27 cellular contexts compared by ENCODE assay signal in genomic region chr1:162074548-162074947, GRCh38. TPM values are rescaled to one million over a fixed set of nuclear protein-coding genes. Genes with fewer than 3 reads are reported as not detected.
DNase-seq lines count a peak whose midpoint lies in the region; ATAC-seq, FAIRE-seq and TF ChIP-seq lines count a peak whose summit lies in the region.
"Had no signal": no experiment of that assay in that cellular context is flagged by ENCODE, and none has a peak within 500 bp of the region (broad histone marks: within the 10 kb centered on the region; RNA-seq: fewer than 3 reads in every experiment).

No MANE protein-coding gene starts in this region.

- peaks cover 11% of the 10 kb centered on the region for H3K4me1 Mint-ChIP-seq in CD8-positive, alpha-beta T cell (ENCODE audit: low read depth)

- H3K9ac ChIP-seq in HepG2 (ENCODE audit: insufficient read depth, low read depth, low read length), result no peak overlapping the region
- H3K9ac ChIP-seq in H1 (replicated peaks in 1 of 4; ENCODE audit: extremely low read depth in 1 of 4, low read depth in 3 of 4, low read length in 3 of 4), result no peak overlapping the region

- intact Hi-C loops in HepG2 (cut with micrococcal nuclease; ENCODE audit: unreplicated experiment), result no loop called here
- intact Hi-C loops in right lobe of liver (cut with DNase I), result loop anchor here in 1 of 2 donors (10.0 kb wide), 1 partner anchor 50 kb away; no protein-coding TSS in a partner anchor
- intact Hi-C loops in Panc1 (cut with micrococcal nuclease; ENCODE audit: unreplicated experiment), result loop anchor here (5.0 kb wide), 1 partner anchor 58 kb away; no protein-coding TSS in a partner anchor
- intact Hi-C loops in CD8-positive, alpha-beta T cell (cut with DNase I, micrococcal nuclease), result no loop called here

- no peak overlapping the region for H3K27ac Mint-ChIP-seq in CD8-positive, alpha-beta T cell
- H3K27ac Mint-ChIP-seq: naive thymus-derived CD8-positive, alpha-beta T cell; T-helper 17 cell had no signal

- H3K23me2 ChIP-seq in H1 (ENCODE audit: low read depth, low read length), result peaks cover 12% of the 10 kb centered on the region

- POLR2A ChIA-PET in HepG2 (lab: Yijun Ruan, JAX) (no interaction called here), Panc1 (lab: Charles Lee) (no interaction called here), H1 (lab: Charles Lee; ENCODE audit: partially characterized antibody) (interaction anchor here (0.5 to 2.2 kb wide), 7 partner anchors 9 to 193 kb away, joined by 3 to 9 read pairs (median 4); no protein-coding TSS in a partner anchor)
- POLR2A ChIA-PET in CD8-positive, alpha-beta T cell (lab: Charles Lee), result no interaction called here

- no peak overlapping the region for H3K4ac ChIP-seq in H1 (replicated peaks; ENCODE audit: insufficient read length, low read depth, low read length)

- no peak overlapping the region for H3K23ac ChIP-seq in H1 (ENCODE audit: insufficient read length)

- H3K9me3 ChIP-seq in HepG2 (ENCODE audit: low read length) (peaks cover 6% of the 10 kb centered on the region; the same call in 1 of the 2 replicates), right lobe of liver (no peaks in the 10 kb centered on the region), Panc1 (ENCODE audit: control insufficient read depth, insufficient read depth, low read depth, low read length) (peaks cover 8% of the 10 kb centered on the region; the same call in 1 of the 2 replicates), H1 (ENCODE audit: insufficient read depth in 2 of 2, low read depth in 1 of 2, low read length in 1 of 2) (peaks cover 5% of the 10 kb centered on the region in 2 experiments; a peak in 1 of 4 replicates)
- H3K9me3 ChIP-seq in CD8-positive, alpha-beta T cell (ENCODE audit: low read length), result no peaks in the 10 kb centered on the region
- H3K9me3 ChIP-seq: gastrocnemius medialis, right atrium auricular region had no signal

- H3K9me3 Mint-ChIP-seq in CD8-positive, alpha-beta T cell, result no peaks in the 10 kb centered on the region
- H3K9me3 Mint-ChIP-seq: naive thymus-derived CD8-positive, alpha-beta T cell had no signal

- no peak overlapping the region for H4K91ac ChIP-seq in H1 (replicated peaks; ENCODE audit: insufficient read length, low read length)

- H3K4me3 ChIP-seq in HepG2 (replicated peaks in 1 of 3; ENCODE audit: insufficient read depth in 1 of 3, low read depth in 2 of 3, low read length in 3 of 3) (no peak overlapping the region), right lobe of liver (no peak overlapping the region), Panc1 (ENCODE audit: low read depth in 2 of 2, low read length in 2 of 2) (no peak overlapping the region), H1 (ENCODE audit: extremely low read depth in 1 of 4, insufficient read depth in 2 of 4, low read depth in 3 of 4, low read length in 4 of 4) (no peak overlapping the region)
- no peak overlapping the region for H3K4me3 ChIP-seq in CD8-positive, alpha-beta T cell (ENCODE audit: low read depth, low read length)
- H3K4me3 ChIP-seq: gastrocnemius medialis, right atrium auricular region had no signal

- peaks cover 90% of the 10 kb centered on the region for H3K79me2 ChIP-seq in HepG2 (ENCODE audit: insufficient read depth, low read length)
- H3K79me2 ChIP-seq in H1 (ENCODE audit: control insufficient read depth in 1 of 2, insufficient read depth in 2 of 2, low read length in 2 of 2), result peaks cover 0 to 87% of the 10 kb centered on the region in 2 experiments; a peak in 3 of 4 replicates

- H3K4me2 ChIP-seq in HepG2 (ENCODE audit: low read depth, low read length) (no peak overlapping the region), H1 (ENCODE audit: insufficient read depth in 1 of 2, low read depth in 2 of 2, low read length in 2 of 2) (no peak overlapping the region)

- 88% methylated on average over 3 of the region's 3 CpGs for WGBS in HepG2 (ENCODE audit: low lambda C conversion rate)
- WGBS in right lobe of liver (ENCODE audit: insufficient coverage, low coverage, low lambda C conversion rate, missing lambda C conversion rate), result 71% methylated on average over 3 of the region's 3 CpGs
- WGBS in H1 (ENCODE audit: extremely low coverage in 1 of 2, insufficient coverage in 1 of 2, insufficient read length in 1 of 2, insufficient replicate concordance in 2 of 2, low coverage in 1 of 2, low lambda C conversion rate in 2 of 2, missing lambda C conversion rate in 1 of 2), 2 experiments, result 71% methylated on average over 3 of the region's 3 CpGs; no CpG with 5 or more reads in 1 of the 2 experiments

- H4K5ac ChIP-seq in H1 (ENCODE audit: insufficient read length, low read depth, low read length), result no peak overlapping the region

- BruUV-seq in HepG2 (replicated peaks; lab: Mats Ljungman, UMichigan) (no TSS peak), Panc1 (replicated peaks; lab: Mats Ljungman, UMichigan) (no TSS peak)

- in situ Hi-C loops in HepG2 (cut with HindIII; ENCODE audit: extremely low pct_ligation_motif_present, low pct_unique_long_range_greater_than_20kb) (no loop called here), Panc1 (cut with HindIII; ENCODE audit: low pct_unique_long_range_greater_than_20kb, low sequenced_read_pairs) (no loop called here)

- H3K79me1 ChIP-seq in H1 (ENCODE audit: low read depth, low read length), result peaks cover 4% of the 10 kb centered on the region

- H3K18ac ChIP-seq in H1 (ENCODE audit: extremely low read depth, low read length), result no peak overlapping the region

- peaks cover 47% of the 10 kb centered on the region for H3K4me1 ChIP-seq in HepG2 (ENCODE audit: insufficient read depth, low read length)
- peaks cover 0 to 29% (median 0%) of the 10 kb centered on the region in 4 donors for H3K4me1 ChIP-seq in right lobe of liver
- peaks cover 63% of the 10 kb centered on the region for H3K4me1 ChIP-seq in Panc1 (ENCODE audit: control insufficient read depth, insufficient read depth, low read length)
- H3K4me1 ChIP-seq in H1 (replicated peaks in 1 of 4; ENCODE audit: control insufficient read depth in 3 of 4, insufficient read depth in 4 of 4, low read length in 3 of 4), result peaks cover 2 to 31% (median 17%) of the 10 kb centered on the region in 4 experiments; a peak in 6 of 7 replicates
- peaks cover 5% of the 10 kb centered on the region for H3K4me1 ChIP-seq in CD8-positive, alpha-beta T cell (ENCODE audit: insufficient read depth, low read length)

- TF ChIP-seq CTCF in HepG2 (CRISPR knock-in tag; IDR thresholded peaks at IDR 0.05) (no peak), right lobe of liver (IDR thresholded peaks at IDR 0.05) (no peak), Panc1 (IDR thresholded peaks at IDR 0.05) (no peak), H1 (IDR thresholded peaks at IDR 0.05; ENCODE audit: control extremely low read depth in 1 of 3, insufficient read depth in 1 of 3, low read depth in 1 of 3, low read length in 3 of 3) (no peak)
- no peak for TF ChIP-seq CTCF in CD8-positive, alpha-beta T cell (IDR thresholded peaks at IDR 0.05)

- no peak overlapping the region for H2BK15ac ChIP-seq in H1 (ENCODE audit: low read length)

- H3K14ac ChIP-seq in H1 (ENCODE audit: insufficient read length), result no peak overlapping the region

- TF ChIP-seq POLR2A in HepG2 (IDR thresholded peaks at IDR 0.05; ENCODE audit: insufficient read depth in 1 of 2, low read depth in 2 of 2, low read length in 2 of 2) (no peak), right lobe of liver (IDR thresholded peaks at IDR 0.05) (no peak), H1 (IDR thresholded peaks at IDR 0.05; ENCODE audit: control extremely low read depth in 1 of 2, low read depth in 2 of 2, low read length in 2 of 2) (no peak)

- H3K56ac ChIP-seq in H1 (replicated peaks; ENCODE audit: insufficient read length, low read depth, low read length), result no peak overlapping the region

- H4K20me1 ChIP-seq in HepG2 (ENCODE audit: insufficient read depth, low read length) (peaks cover 10% of the 10 kb centered on the region; the same call in 1 of the 2 replicates), H1 (replicated peaks in 1 of 2; ENCODE audit: control insufficient read depth in 1 of 2, insufficient read depth in 2 of 2, low read length in 2 of 2) (peaks cover 3% of the 10 kb centered on the region in 2 experiments)

- H2BK20ac ChIP-seq in H1 (ENCODE audit: low read length), result no peak overlapping the region

- TF ChIP-seq RAD21 in HepG2 (CRISPR knock-in tag; IDR thresholded peaks at IDR 0.05) (no peak), H1 (IDR thresholded peaks at IDR 0.05 in 1 of 2, conservative IDR thresholded peaks at IDR 0.05 in 1 of 2; ENCODE audit: low read depth in 2 of 2, low read length in 2 of 2) (no peak)

- H2AFZ ChIP-seq in HepG2 (ENCODE audit: low read length) (no peak overlapping the region), H1 (ENCODE audit: low read length) (no peak overlapping the region)

- H3K27me3 Mint-ChIP-seq in CD8-positive, alpha-beta T cell (ENCODE audit: low read depth), result peaks cover 60% of the 10 kb centered on the region

- H2BK12ac ChIP-seq in H1 (ENCODE audit: low read depth, low read length), result no peak overlapping the region

- H3K27ac ChIP-seq in HepG2 (ENCODE audit: extremely low read length, insufficient read depth, low read length), result no peak overlapping the region
- no peak overlapping the region for H3K27ac ChIP-seq in right lobe of liver
- H3K27ac ChIP-seq in Panc1 (ENCODE audit: low read length), result peak overlapping the region; percentile 64
- no peak overlapping the region; the same call in 1 of the 2 replicates for H3K27ac ChIP-seq in H1 (ENCODE audit: low read depth, low read length)
- H3K27ac ChIP-seq in CD8-positive, alpha-beta T cell (ENCODE audit: low read depth, low read length), result no peak overlapping the region
- H3K27ac ChIP-seq: C4-2B, epithelial cell of prostate, gastrocnemius medialis, right atrium auricular region had no signal

- no peak overlapping the region for H2BK5ac ChIP-seq in H1 (ENCODE audit: low read depth, low read length)

- H3K36me3 ChIP-seq in HepG2 (replicated peaks in 1 of 2; ENCODE audit: control insufficient read depth in 1 of 2, insufficient read depth in 2 of 2, low read length in 2 of 2), result peaks cover 1 to 14% of the 10 kb centered on the region in 2 experiments; a peak in 4 of 5 replicates
- no peaks in the 10 kb centered on the region for H3K36me3 ChIP-seq in right lobe of liver
- H3K36me3 ChIP-seq in Panc1 (ENCODE audit: control insufficient read depth, insufficient read depth, low read length), result no peaks in the 10 kb centered on the region; the same call in 1 of the 2 replicates
- H3K36me3 ChIP-seq in H1 (ENCODE audit: control insufficient read depth in 2 of 4, insufficient read depth in 4 of 4, low read length in 3 of 4), result peaks cover 0 to 12% (median 0%) of the 10 kb centered on the region in 4 experiments; a peak in 2 of 8 replicates
- no peaks in the 10 kb centered on the region for H3K36me3 ChIP-seq in CD8-positive, alpha-beta T cell (ENCODE audit: insufficient read depth, low read length)
- H3K36me3 ChIP-seq: gastrocnemius medialis, right atrium auricular region had no signal

- DNase-seq in HepG2 (ENCODE audit: low spot score) (peak; percentile 28), right lobe of liver (no peak), Panc1 (ENCODE audit: low read depth, low spot score) (no peak), H1 (ENCODE audit: low read depth in 1 of 2, low spot score in 2 of 2) (no peak), D341Med (ENCODE audit: low spot score) (no peak)
- no peak for DNase-seq in CD8-positive, alpha-beta T cell
- DNase-seq: activated CD4-positive, alpha-beta T cell treated with anti-CD3 and anti-CD28 coated beads, Interleukin-2, amount 50 U/mL, for 48 hours; activated effector memory CD4-positive, alpha-beta T cell treated with anti-CD3 and anti-CD28 coated beads, Interleukin-2, amount 50 U/mL, for 16 hours; DMS153; gastrocnemius medialis; KBM-7; kidney glomerular epithelial cell; mesenchymal stem cell; naive thymus-derived CD8-positive, alpha-beta T cell; NCI-H1048; NCI-H2029 treated with DMSO at 0.1 percent for 48 hours; NCI-H510A; SHP77; substantia nigra; T-helper 17 cell had no signal

- H2AK5ac ChIP-seq in H1 (ENCODE audit: low read depth, low read length), result no peak overlapping the region

- TF ChIP-seq EP300 in HepG2 (IDR thresholded peaks at IDR 0.05; ENCODE audit: low read depth in 2 of 2, low read length in 2 of 2) (no peak), HepG2 (CRISPR knock-in tag; IDR thresholded peaks at IDR 0.05; ENCODE audit: borderline replicate concordance) (no peak), H1 (IDR thresholded peaks at IDR 0.05; ENCODE audit: borderline replicate concordance in 1 of 2, low read depth in 2 of 2, low read length in 2 of 2) (no peak)

- H3K4me3 Mint-ChIP-seq in CD8-positive, alpha-beta T cell, result no peak overlapping the region
- H3K4me3 Mint-ChIP-seq: naive thymus-derived CD8-positive, alpha-beta T cell; T-helper 17 cell had no signal

- no peak overlapping the region for H2BK120ac ChIP-seq in H1 (replicated peaks; ENCODE audit: low read depth, low read length)

- CTCF ChIA-PET in HepG2 (lab: Yijun Ruan, JAX; ENCODE audit: low intra/inter-chr PET ratio, low total read pairs) (no interaction called here), Panc1 (lab: Charles Lee) (no interaction called here), H1 (lab: Charles Lee; ENCODE audit: partially characterized antibody) (interaction anchor here (1.3 kb wide), 1 partner anchor 12 kb away, joined by 3 read pairs; no protein-coding TSS in a partner anchor)
- CTCF ChIA-PET in CD8-positive, alpha-beta T cell (lab: Charles Lee), result no interaction called here

- no peak for FAIRE-seq in HepG2 (lab: Jason Lieb, UNC)
- FAIRE-seq in H1 (lab: Jason Lieb, UNC), result no peak
- FAIRE-seq: GM12891, GM19239 had no signal

- ATAC-seq in HepG2, result no peak
- ATAC-seq in right lobe of liver, result no peak
- no peak for ATAC-seq in Panc1
- no peak for ATAC-seq in CD8-positive, alpha-beta T cell
- ATAC-seq in HG02981 (IDR thresholded peaks at IDR 0.05; ENCODE audit: unreplicated experiment), result no peak
- ATAC-seq in GM19463 (IDR thresholded peaks at IDR 0.05; ENCODE audit: unreplicated experiment), result no peak
- ATAC-seq: gastrocnemius medialis; naive thymus-derived CD8-positive, alpha-beta T cell; T-helper 17 cell had no signal

- no peak overlapping the region for H4K8ac ChIP-seq in H1 (ENCODE audit: extremely low read depth, insufficient read depth, low read length)

- H3K36me3 Mint-ChIP-seq in CD8-positive, alpha-beta T cell, result no peaks in the 10 kb centered on the region
- H3K36me3 Mint-ChIP-seq: naive thymus-derived CD8-positive, alpha-beta T cell had no signal

- H3K27me3 ChIP-seq in HepG2 (ENCODE audit: control insufficient read depth in 1 of 2, insufficient read depth in 2 of 2, low read length in 2 of 2), result no peaks in the 10 kb centered on the region; a peak in 1 of 5 replicates
- no peaks in the 10 kb centered on the region for H3K27me3 ChIP-seq in right lobe of liver
- H3K27me3 ChIP-seq in Panc1 (ENCODE audit: control insufficient read depth, insufficient read depth, low read length), result no peaks in the 10 kb centered on the region
- H3K27me3 ChIP-seq in H1 (replicated peaks in 1 of 4; ENCODE audit: control insufficient read depth in 3 of 4, extremely low read depth in 1 of 4, insufficient read depth in 3 of 4, low read length in 3 of 4), result no peaks in the 10 kb centered on the region
- H3K27me3 ChIP-seq in CD8-positive, alpha-beta T cell (ENCODE audit: insufficient read depth, low read length), result peaks cover 12% of the 10 kb centered on the region
- H3K27me3 ChIP-seq: right atrium auricular region had no signal

RNA-seq across cellular contexts. Expression of gene NOS1AP, which starts 5.1 kb away (rescaled TPM):
- total RNA-seq in HepG2 (2016; rRNA removed; fragmentation: Illumina TruSeq; extraction: Trizol), result 2.5 and 3.3 TPM in 2 replicates
- 0.44 and 0.71 TPM in 2 replicates for total RNA-seq in HepG2 (2016; cell fraction: cytosol; rRNA removed; fragmentation: Illumina TruSeq; extraction: Trizol; ENCODE audit: low read depth)
- 2.0 and 3.2 TPM in 2 replicates for total RNA-seq in HepG2 (2016; cell fraction: insoluble cytoplasmic fraction; rRNA removed; fragmentation: Illumina TruSeq; extraction: Trizol)
- total RNA-seq in HepG2 (2016; cell fraction: membrane; rRNA removed; fragmentation: Illumina TruSeq; extraction: Trizol), result 1.0 and 1.1 TPM in 2 replicates
- 6.2 and 8.0 TPM in 2 replicates for total RNA-seq in HepG2 (2016; cell fraction: nucleus; rRNA removed; fragmentation: Illumina TruSeq; extraction: Trizol)
- polyA plus RNA-seq in HepG2 (2011; rRNA removed), result 1.9 and 2.0 TPM in 2 replicates
- 0.64 and 0.76 TPM in 2 replicates for polyA plus RNA-seq in HepG2 (2011; cell fraction: cytosol; rRNA removed)
- polyA plus RNA-seq in HepG2 (2011; cell fraction: nucleus; rRNA removed), result 10.0 and 12.0 TPM in 2 replicates
- 3.3 and 4.1 TPM in 2 replicates for polyA plus RNA-seq in HepG2 (2012)
- polyA plus RNA-seq in HepG2 (2016; cell fraction: cytosol; fragmentation: Illumina TruSeq; extraction: Trizol; ENCODE audit: low read depth), result 0.06 and 0.09 TPM in 2 replicates
- 1.3 and 2.6 TPM in 2 replicates for polyA plus RNA-seq in HepG2 (2016; cell fraction: insoluble cytoplasmic fraction; fragmentation: Illumina TruSeq; extraction: Trizol; ENCODE audit: low read depth)
- 0.14 and 0.41 TPM in 2 replicates for polyA plus RNA-seq in HepG2 (2016; cell fraction: membrane; fragmentation: Illumina TruSeq; extraction: Trizol; ENCODE audit: low read depth)
- 5.9 and 7.5 TPM in 2 replicates for polyA plus RNA-seq in HepG2 (2016; cell fraction: nucleus; fragmentation: Illumina TruSeq; extraction: Trizol; ENCODE audit: insufficient read depth, low read depth)
- polyA minus RNA-seq in HepG2 (2011; rRNA and poly(A)+ RNA removed; ENCODE audit: low replicate concordance), result 8.3 and 12.9 TPM in 2 replicates
- 3.6 and 3.8 TPM in 2 replicates for polyA minus RNA-seq in HepG2 (2011; cell fraction: cytosol; rRNA and poly(A)+ RNA removed)
- 23.2 and 23.6 TPM in 2 replicates for polyA minus RNA-seq in HepG2 (2011; cell fraction: nucleus; rRNA and poly(A)+ RNA removed)
- total RNA-seq in right lobe of liver, result 10 to 100 TPM in 3 of 6 experiments, 1 to 10 TPM in 3; 4.7 to 24.8 (median 11.6) TPM
- 27.9 TPM for total RNA-seq in Panc1 (2021; ENCODE audit: unreplicated experiment)
- polyA plus RNA-seq in Panc1 (2012; ENCODE audit: insufficient read length), result 20.0 TPM
- total RNA-seq in H1 (2021; fragmentation: NEBNext Ultra II Directional; extraction: Animal tissue kit (Norgen Biotek cat#: 25700)), result 11.4 and 12.1 TPM in 2 replicates
- polyA plus RNA-seq in H1 (2011; rRNA removed), result 2.4 and 4.9 TPM in 2 replicates
- 2.4 TPM for polyA plus RNA-seq in H1 (2011; cell fraction: cytosol; rRNA removed)
- polyA plus RNA-seq in H1 (2011; cell fraction: nucleus; rRNA removed), result 9.6 TPM
- 5.1 to 7.5 TPM (median 5.5 TPM) in 4 replicates for polyA plus RNA-seq in H1 (2012, experiment 1 of 2)
- polyA plus RNA-seq in H1 (2012, experiment 2 of 2), result 3.4 TPM
- polyA plus RNA-seq in H1 (2013, experiment 1 of 2), result 4.1 TPM
- polyA plus RNA-seq in H1 (2013, experiment 2 of 2), result 4.1 TPM
- 5.8 and 8.0 TPM in 2 replicates for polyA minus RNA-seq in H1 (2011; rRNA and poly(A)+ RNA removed)
- polyA minus RNA-seq in H1 (2011; cell fraction: cytosol; rRNA and poly(A)+ RNA removed), result 10.8 TPM
- polyA minus RNA-seq in H1 (2011; cell fraction: nucleus; rRNA and poly(A)+ RNA removed), result 30.6 TPM
- not detected for total RNA-seq in CD8-positive, alpha-beta T cell
- total RNA-seq: naive thymus-derived CD8-positive, alpha-beta T cell; T-helper 17 cell had no signal
- polyA plus RNA-seq: naive thymus-derived CD8-positive, alpha-beta T cell had no signal

RNA-seq across cellular contexts. Expression of gene OLFML2B, which starts 50.9 kb away (rescaled TPM):
- total RNA-seq in HepG2 (2016; rRNA removed; fragmentation: Illumina TruSeq; extraction: Trizol) (not detected in 2 replicates), right lobe of liver (1 to 10 TPM in 3 of 6 experiments, under 1 TPM in 3; 0.37 to 2.1 (median 1.3) TPM), Panc1 (2021; ENCODE audit: unreplicated experiment) (1.5 TPM)
- not detected in 2 replicates for total RNA-seq in HepG2 (2016; cell fraction: cytosol; rRNA removed; fragmentation: Illumina TruSeq; extraction: Trizol; ENCODE audit: low read depth)
- total RNA-seq in HepG2 (2016; cell fraction: insoluble cytoplasmic fraction; rRNA removed; fragmentation: Illumina TruSeq; extraction: Trizol), result not detected in 2 replicates
- not detected in 2 replicates for total RNA-seq in HepG2 (2016; cell fraction: membrane; rRNA removed; fragmentation: Illumina TruSeq; extraction: Trizol)
- total RNA-seq in HepG2 (2016; cell fraction: nucleus; rRNA removed; fragmentation: Illumina TruSeq; extraction: Trizol), result not detected in 2 replicates
- polyA plus RNA-seq in HepG2 (2011; rRNA removed) (not detected in 2 replicates), H1 (2011; rRNA removed) (6.5 and 7.8 TPM in 2 replicates)
- not detected in 2 replicates for polyA plus RNA-seq in HepG2 (2011; cell fraction: cytosol; rRNA removed)
- polyA plus RNA-seq in HepG2 (2011; cell fraction: nucleus; rRNA removed), result not detected in 2 replicates
- not detected in 2 replicates for polyA plus RNA-seq in HepG2 (2012)
- polyA plus RNA-seq in HepG2 (2016; cell fraction: cytosol; fragmentation: Illumina TruSeq; extraction: Trizol; ENCODE audit: low read depth), result not detected in 2 replicates
- polyA plus RNA-seq in HepG2 (2016; cell fraction: insoluble cytoplasmic fraction; fragmentation: Illumina TruSeq; extraction: Trizol; ENCODE audit: low read depth), result not detected in 2 replicates
- polyA plus RNA-seq in HepG2 (2016; cell fraction: membrane; fragmentation: Illumina TruSeq; extraction: Trizol; ENCODE audit: low read depth), result not detected in 2 replicates
- not detected in 2 replicates for polyA plus RNA-seq in HepG2 (2016; cell fraction: nucleus; fragmentation: Illumina TruSeq; extraction: Trizol; ENCODE audit: insufficient read depth, low read depth)
- 0.05 TPM in 1 of 2 replicates, not detected in the other for polyA minus RNA-seq in HepG2 (2011; rRNA and poly(A)+ RNA removed; ENCODE audit: low replicate concordance)
- not detected in 2 replicates for polyA minus RNA-seq in HepG2 (2011; cell fraction: cytosol; rRNA and poly(A)+ RNA removed)
- not detected in 2 replicates for polyA minus RNA-seq in HepG2 (2011; cell fraction: nucleus; rRNA and poly(A)+ RNA removed)
- polyA plus RNA-seq in Panc1 (2012; ENCODE audit: insufficient read length), result 2.7 TPM
- 8.4 and 10.4 TPM in 2 replicates for total RNA-seq in H1 (2021; fragmentation: NEBNext Ultra II Directional; extraction: Animal tissue kit (Norgen Biotek cat#: 25700))
- polyA plus RNA-seq in H1 (2011; cell fraction: cytosol; rRNA removed), result 4.4 TPM
- polyA plus RNA-seq in H1 (2011; cell fraction: nucleus; rRNA removed), result 8.2 TPM
- polyA plus RNA-seq in H1 (2012, experiment 1 of 2), result 8.7 to 11.2 TPM (median 10.2 TPM) in 4 replicates
- polyA plus RNA-seq in H1 (2012, experiment 2 of 2), result 5.0 TPM
- 17.4 TPM for polyA plus RNA-seq in H1 (2013, experiment 1 of 2)
- 14.7 TPM for polyA plus RNA-seq in H1 (2013, experiment 2 of 2)
- polyA minus RNA-seq in H1 (2011; rRNA and poly(A)+ RNA removed), result 4.4 and 10.8 TPM in 2 replicates
- polyA minus RNA-seq in H1 (2011; cell fraction: cytosol; rRNA and poly(A)+ RNA removed), result 4.8 TPM
- 3.3 TPM for polyA minus RNA-seq in H1 (2011; cell fraction: nucleus; rRNA and poly(A)+ RNA removed)
- total RNA-seq in CD8-positive, alpha-beta T cell, result not detected
- total RNA-seq: T-helper 17 cell had no signal

Comparison
In these comparisons a context has a peak if more than half of its experiments do, and no peak if none do; other contexts are left out.
1. Of the 41 proteins assayed by ChIP-seq in both HepG2 and H1: peak only in HepG2: none; only in H1: none; in both: JUND; in neither: 40.